ENCODE assay signal across 14 cellular contexts in the genomic region with DNA sequence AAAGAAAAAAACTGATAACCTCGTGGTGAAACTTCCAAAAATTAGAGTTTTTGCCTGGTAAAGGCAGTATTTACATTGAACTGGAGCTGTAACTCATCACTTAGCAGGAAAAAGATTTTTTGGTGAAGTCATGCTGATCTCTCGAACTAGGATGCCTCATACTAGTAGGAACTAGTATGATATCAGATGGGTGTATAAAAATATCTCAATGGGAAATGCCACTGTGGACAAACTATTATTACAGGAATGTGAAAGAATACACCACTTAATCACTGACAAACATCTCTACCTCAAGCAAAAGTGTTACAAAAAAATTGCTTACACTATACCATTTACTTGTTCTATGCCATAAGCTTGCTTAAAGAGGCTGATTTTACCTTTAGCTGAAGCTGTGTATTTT. TPM values are rescaled to one million over a fixed set of nuclear protein-coding genes. Genes with fewer than 3 reads are reported as not detected.
DNase-seq lines count a peak whose midpoint lies in the region; ATAC-seq and TF ChIP-seq lines count a peak whose summit lies in the region.
"Had no signal": no experiment of that assay in that cellular context is flagged by ENCODE, and none has a peak within 500 bp of the region (broad histone marks: within the 10 kb centered on the region; RNA-seq: fewer than 3 reads in every experiment).

No MANE protein-coding gene starts in this region.

- H3K4me3 ChIP-seq in adipocyte (ENCODE audit: low read length) (no peak overlapping the region), skeletal muscle cell (ENCODE audit: low read depth, low read length) (no peak overlapping the region)

- no peaks in the 10 kb centered on the region for H3K36me3 ChIP-seq in adipocyte (ENCODE audit: control insufficient read depth, insufficient read depth, low read length, severe bottlenecking)

- H3K27ac Mint-ChIP-seq in HFFc6 = peak overlapping the region; percentile 75
- H3K27ac Mint-ChIP-seq in T-cell = no peak overlapping the region

- no peaks in the 10 kb centered on the region for H3K4me1 ChIP-seq in adipocyte (ENCODE audit: control insufficient read depth, insufficient read depth, low read length)

- no peak overlapping the region for H3K9ac ChIP-seq in adipocyte (ENCODE audit: low read length)
- H3K9ac ChIP-seq: KMS-11 had no signal

- ATAC-seq in HG03457 (IDR thresholded peaks at IDR 0.05; ENCODE audit: unreplicated experiment) (no peak), T-cell (replicated peaks in 1 of 4) (no peak)

- H3K9me3 Mint-ChIP-seq in HFFc6 (no peaks in the 10 kb centered on the region), T-cell (peaks cover 0 to 4% (median 0%) of the 10 kb centered on the region in 3 donors)

- H3K36me3 Mint-ChIP-seq in HFFc6 (ENCODE audit: low read depth) = peaks cover 5% of the 10 kb centered on the region; the same call in 1 of the 2 replicates
- H3K36me3 Mint-ChIP-seq in T-cell = peaks cover 12% of the 10 kb centered on the region

- no peak for TF ChIP-seq CTCF in HFFc6 (IDR thresholded peaks at IDR 0.05)

- CTCF ChIA-PET in T-cell (lab: Charles Lee) = no interaction called here

- POLR2A ChIA-PET in T-cell (lab: Charles Lee) = interaction anchor here in 1 of 2 donors (0.6 kb wide), 1 partner anchor 25 kb away, joined by 3 read pairs; no protein-coding TSS in a partner anchor

- H3K9me3 ChIP-seq in adipocyte (ENCODE audit: control insufficient read depth, low read length) = no peaks in the 10 kb centered on the region

- H3K27me3 ChIP-seq in adipocyte (replicated peaks; ENCODE audit: control insufficient read depth, insufficient read depth, low read length) = no peaks in the 10 kb centered on the region

- H3K4me3 Mint-ChIP-seq in HFFc6 (peak overlapping the region; percentile 24; the same call in 1 of the 2 replicates), T-cell (no peak overlapping the region)

- H3K27me3 Mint-ChIP-seq in HFFc6 (ENCODE audit: insufficient read depth) (no peaks in the 10 kb centered on the region; the same call in 1 of the 2 replicates), T-cell (no peaks in the 10 kb centered on the region)

- peak; percentile 69 for DNase-seq in HFFc6
- DNase-seq in adipocyte (ENCODE audit: low read depth) = peak; percentile 39
- peak; percentile 8 for DNase-seq in fibroblast of gingiva (ENCODE audit: low read depth)
- peak; percentile 16 for DNase-seq in skeletal muscle cell (ENCODE audit: low read depth)
- DNase-seq in COR-L47 (lab: John Stamatoyannopoulos, UW) = no peak
- no peak for DNase-seq in NCI-H1048 (lab: John Stamatoyannopoulos, UW)
- DNase-seq in T-cell = no peak
- DNase-seq: activated gamma-delta T cell; caudate nucleus; NCI-H510A; posterior cingulate gyrus; stimulated activated CD4-positive, alpha-beta T cell treated with anti-CD3 and anti-CD28 coated beads, Interleukin-15, amount 100 ng/mL, for 24 hours had no signal

- H3K4me1 Mint-ChIP-seq in HFFc6 (ENCODE audit: low read depth) = peaks cover 42% of the 10 kb centered on the region
- peaks cover 29 to 33% (median 29%) of the 10 kb centered on the region in 3 donors for H3K4me1 Mint-ChIP-seq in T-cell

RNA-seq across cellular contexts. Expression of a gene that starts 28.4 kb away (rescaled TPM):
- total RNA-seq in HFFc6 (2021; fragmentation: NEBNext Ultra II Directional; extraction: Animal tissue kit (Norgen Biotek cat#: 25700)) = 1 to 10 TPM; 2.8 to 4.2 (median 3.5) TPM
- 10 to 100 TPM; 16.3 to 32.2 (median 20.5) TPM for total RNA-seq in T-cell

Comparison
In these comparisons a context has a peak if more than half of its experiments do, and no peak if none do; other contexts are left out.
1. DNase-seq: peak in HFFc6 (single experiment), adipocyte (single experiment), fibroblast of gingiva (single experiment) and skeletal muscle cell (single experiment); none in COR-L47 (single experiment), NCI-H1048 (single experiment) and T-cell (0 of 34).